ENCODE assay signal across 9 cellular contexts in genomic region chr19:8004723-8005513, GRCh38. TPM values are rescaled to one million over a fixed set of nuclear protein-coding genes. Genes with fewer than 3 reads are reported as not detected.
DNase-seq lines count a peak whose midpoint lies in the region; ATAC-seq and TF ChIP-seq lines count a peak whose summit lies in the region.
"Had no signal": no experiment of that assay in that cellular context is flagged by ENCODE, and none has a peak within 500 bp of the region (broad histone marks: within the 10 kb centered on the region; RNA-seq: fewer than 3 reads in every experiment).

No MANE protein-coding gene starts in this region.

- H3K4me1 ChIP-seq in SJSA1 (replicated peaks) (peaks cover 21% of the 10 kb centered on the region), mammary epithelial cell (ENCODE audit: insufficient read depth, low read length) (peaks cover 24% of the 10 kb centered on the region)

- dilution Hi-C loops in mammary epithelial cell (cut with HindIII; ENCODE audit: low sequenced_read_pairs), result no loop called here

- in situ Hi-C loops in mammary epithelial cell (cut with MboI; ENCODE audit: low sequenced_read_pairs in 2 of 2), result no loop called here

- peak; percentile 12 for DNase-seq in activated CD4-positive, alpha-beta T cell treated with anti-CD3 and anti-CD28 coated beads for 4 hours
- DNase-seq in activated CD4-positive, alpha-beta T cell treated with anti-CD3 and anti-CD28 coated beads, Interleukin-2, amount 50 U/mL, for 4 hours, result no peak
- DNase-seq in SJSA1 (ENCODE audit: low read depth in 1 of 2, low spot score in 2 of 2) (peak in 1 of 2 experiments; percentile 32), mammary epithelial cell (no peak), lower leg skin (ENCODE audit: low spot score in 2 of 2) (no peak), substantia nigra (lab: John Stamatoyannopoulos, UW) (peak in 2 of 49 donors; percentile 32 to 43), NCI-H446 treated with DMSO at 0.1 percent for 48 hours (lab: John Stamatoyannopoulos, UW) (no peak)

- 4% methylated on average over 29 of the region's 74 CpGs for WGBS in mammary epithelial cell (ENCODE audit: low coverage, missing lambda C conversion rate)
- WGBS in lower leg skin, 2 donors, result 0% methylated on average over 19 to 27 of the region's 74 CpGs

- BruUV-seq in mammary epithelial cell (replicated peaks; lab: Mats Ljungman, UMichigan), result no TSS peak

- no peak for TF ChIP-seq POLR2A in lower leg skin (IDR thresholded peaks at IDR 0.05)

- peak; percentile 37 for ATAC-seq in HG02973 (IDR thresholded peaks at IDR 0.05; ENCODE audit: unreplicated experiment)

- H3K4me3 ChIP-seq in SJSA1, result peak overlapping the region; percentile 91
- peak overlapping the region; percentile 66 to 100 (median 97) for H3K4me3 ChIP-seq in mammary epithelial cell (replicated peaks in 1 of 3; ENCODE audit: insufficient read depth in 1 of 3, low read depth in 2 of 3, low read length in 3 of 3)
- peak overlapping the region; percentile 62 for H3K4me3 ChIP-seq in lower leg skin (ENCODE audit: low read depth, poor library complexity, severe bottlenecking)

- H3K4me2 ChIP-seq in mammary epithelial cell (ENCODE audit: insufficient read depth, low read depth, low read length), result peak overlapping the region; percentile 73

- CTCF ChIA-PET in mammary epithelial cell (lab: Charles Lee; ENCODE audit: low non-redundant PET), result interaction anchor here (0.7 kb wide), 1 partner anchor 1045 kb away, joined by 3 read pairs; no protein-coding TSS in a partner anchor

- no peaks in the 10 kb centered on the region for H3K27me3 ChIP-seq in SJSA1 (replicated peaks)
- H3K27me3 ChIP-seq in mammary epithelial cell (ENCODE audit: insufficient read depth, low read length), result no peaks in the 10 kb centered on the region

- peaks cover 25% of the 10 kb centered on the region for H3K36me3 ChIP-seq in SJSA1
- H3K36me3 ChIP-seq in mammary epithelial cell (ENCODE audit: insufficient read depth, low read length), result no peaks in the 10 kb centered on the region

- H3K27ac ChIP-seq in SJSA1 (no peak overlapping the region), mammary epithelial cell (ENCODE audit: insufficient read depth, low read depth, low read length) (peak overlapping the region; percentile 54), substantia nigra (ENCODE audit: low read depth, low read length, poor library complexity, severe bottlenecking) (peak overlapping the region; percentile 47)

- peak overlapping the region; percentile 70 for H3K9ac ChIP-seq in mammary epithelial cell (ENCODE audit: insufficient read depth, low read length)

- H2AFZ ChIP-seq in mammary epithelial cell (ENCODE audit: low read depth, low read length), result peak overlapping the region; percentile 33

- intact Hi-C loops in mammary epithelial cell (cut with micrococcal nuclease) (loop anchor here (2.0 kb wide), 1 partner anchor 248 kb away; no protein-coding TSS in a partner anchor), lower leg skin (cut with DNase I; ENCODE audit: low total_unique reads) (loop anchor here (10.0 kb wide), 1 partner anchor 150 kb away; no protein-coding TSS in a partner anchor)

- peaks cover 67% of the 10 kb centered on the region for H3K79me2 ChIP-seq in mammary epithelial cell (ENCODE audit: insufficient read depth, low read length)

- no peak for TF ChIP-seq CTCF in mammary epithelial cell (conservative IDR thresholded peaks at IDR 0.05 in 1 of 2, IDR thresholded peaks at IDR 0.05 in 1 of 2; ENCODE audit: extremely low read depth in 1 of 2, insufficient read depth in 1 of 2, low read depth in 1 of 2, low read length in 2 of 2)
- no peak for TF ChIP-seq CTCF in lower leg skin (IDR thresholded peaks at IDR 0.05)

- H4K20me1 ChIP-seq in mammary epithelial cell (ENCODE audit: insufficient read depth, low read length), result peaks cover 2% of the 10 kb centered on the region

- H3K9me3 ChIP-seq in SJSA1 (replicated peaks) (no peaks in the 10 kb centered on the region), mammary epithelial cell (replicated peaks; ENCODE audit: insufficient read depth, low read length) (no peaks in the 10 kb centered on the region)

RNA-seq across cellular contexts. Expression of gene ELAVL1, which starts 0.5 kb away (rescaled TPM):
- total RNA-seq in SJSA1 (2014; rRNA removed; shearing (Covaris generic)), result 39.5 and 74.6 TPM in 2 replicates
- total RNA-seq in mammary epithelial cell (10 to 100 TPM; 33.3 to 88.1 TPM), lower leg skin (10 to 100 TPM; 24.8 to 49.2 (median 30.9) TPM)
- polyA plus RNA-seq in mammary epithelial cell, result 71.0 TPM
- 110 TPM for polyA minus RNA-seq in mammary epithelial cell

RNA-seq across cellular contexts. Expression of gene CCL25, which starts 47.6 kb away (rescaled TPM):
- not detected in 2 replicates for total RNA-seq in SJSA1 (2014; rRNA removed; shearing (Covaris generic))
- total RNA-seq in mammary epithelial cell (not detected), lower leg skin (under 1 TPM in 1 of 4 donors, not detected in 3; 0.81 TPM)
- not detected for polyA plus RNA-seq in mammary epithelial cell
- not detected for polyA minus RNA-seq in mammary epithelial cell
- total RNA-seq: renal cortical epithelial cell had no signal

Comparison
In these comparisons a context has a peak if more than half of its experiments do, and no peak if none do; other contexts are left out.
1. DNase-seq: peak in activated CD4-positive, alpha-beta T cell treated with anti-CD3 and anti-CD28 coated beads for 4 hours (2 of 2); none in activated CD4-positive, alpha-beta T cell treated with anti-CD3 and anti-CD28 coated beads, Interleukin-2, amount 50 U/mL, for 4 hours (0 of 2), mammary epithelial cell (single experiment), lower leg skin (0 of 2) and NCI-H446 treated with DMSO at 0.1 percent for 48 hours (single experiment).
2. Peak in every context shown above with its lines, with median percentiles within 50 percentile points of each other: H3K4me3 ChIP-seq.